19 cellular contexts compared by ENCODE assay signal in the genomic region with DNA sequence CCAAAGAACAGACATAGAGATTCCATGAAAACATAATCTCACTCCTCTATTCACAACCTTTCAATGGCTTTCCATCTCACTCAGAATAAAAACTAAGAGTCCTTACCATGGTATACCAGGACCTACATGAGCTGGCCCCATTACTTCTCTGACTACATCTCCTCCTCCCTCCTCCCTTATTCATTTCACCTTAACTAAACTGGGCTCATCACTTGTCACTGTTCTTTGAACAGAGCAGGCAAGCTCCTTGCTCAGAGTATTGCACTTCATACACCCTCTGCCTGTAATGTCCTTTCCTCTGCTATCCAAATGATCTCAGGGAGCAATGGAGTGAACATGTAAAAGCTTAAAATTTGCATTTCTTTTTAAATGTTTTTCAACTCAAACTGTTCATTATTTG.
DNase-seq lines count a peak whose midpoint lies in the region; TF ChIP-seq lines count a peak whose summit lies in the region.
"Had no signal": no experiment of that assay in that cellular context is flagged by ENCODE, and none has a peak within 500 bp of the region (broad histone marks: within the 10 kb centered on the region; RNA-seq: fewer than 3 reads in every experiment).

No MANE protein-coding gene starts in this region.

- H3K36me3 ChIP-seq in transverse colon: no peaks in the 10 kb centered on the region

- intact Hi-C loops in activated T-helper 2 cell treated with anti-CD3 and anti-CD28 coated beads, Interferon-gamma antibody, Interleukin-2, Interleukin-4, amounts not matched to agents 10 μg/mL and 5 μg/mL and 100 μg/mL, durations not matched to agents 14 hours and 24 hours and 36 hours (cut with micrococcal nuclease): no loop called here
- intact Hi-C loops in transverse colon (cut with DNase I; ENCODE audit: low total_unique reads): no loop called here

- H3K27me3 Mint-ChIP-seq in activated T-cell treated with anti-CD3 and anti-CD28 coated beads, Interleukin-2, amount 50 U/mL, for 24 hours: no peaks in the 10 kb centered on the region
- no peaks in the 10 kb centered on the region for H3K27me3 Mint-ChIP-seq in activated T-helper 2 cell treated with anti-CD3 and anti-CD28 coated beads, Interferon-gamma antibody, Interleukin-2, Interleukin-4, amounts not matched to agents 10 μg/mL and 5 μg/mL and 100 μg/mL, durations not matched to agents 14 hours and 24 hours and 36 hours (ENCODE audit: low read depth)
- H3K27me3 Mint-ChIP-seq in HFFc6 (ENCODE audit: insufficient read depth): peaks cover 8% of the 10 kb centered on the region

- TF ChIP-seq CTCF in GM12865 (IDR thresholded peaks at IDR 0.05; ENCODE audit: insufficient read depth, low read depth, low read length, missing control alignments) (no peak), transverse colon (IDR thresholded peaks at IDR 0.05) (no peak), HFFc6 (IDR thresholded peaks at IDR 0.05) (no peak)

- H3K4me3 Mint-ChIP-seq in activated T-cell treated with anti-CD3 and anti-CD28 coated beads, Interleukin-2, amount 50 U/mL, for 24 hours: peak overlapping the region; percentile 65
- no peak overlapping the region for H3K4me3 Mint-ChIP-seq in activated T-helper 2 cell treated with anti-CD3 and anti-CD28 coated beads, Interferon-gamma antibody, Interleukin-2, Interleukin-4, amounts not matched to agents 10 μg/mL and 5 μg/mL and 100 μg/mL, durations not matched to agents 14 hours and 24 hours and 36 hours (ENCODE audit: low read depth)
- no peak overlapping the region for H3K4me3 Mint-ChIP-seq in HFFc6

- no peaks in the 10 kb centered on the region for H3K4me1 ChIP-seq in transverse colon

- no peaks in the 10 kb centered on the region for H3K9me3 ChIP-seq in transverse colon

- in situ Hi-C loops in transverse colon (cut with MboI; ENCODE audit: low pct_ligation_motif_present in 1 of 4, low pct_unique_long_range_greater_than_20kb in 1 of 4, low sequenced_read_pairs in 3 of 4): no loop called here

- H3K27me3 ChIP-seq in transverse colon: no peaks in the 10 kb centered on the region

- peaks cover 18% of the 10 kb centered on the region for H3K9me3 Mint-ChIP-seq in activated T-cell treated with anti-CD3 and anti-CD28 coated beads, Interleukin-2, amount 50 U/mL, for 24 hours
- peaks cover 11% of the 10 kb centered on the region for H3K9me3 Mint-ChIP-seq in activated T-helper 2 cell treated with anti-CD3 and anti-CD28 coated beads, Interferon-gamma antibody, Interleukin-2, Interleukin-4, amounts not matched to agents 10 μg/mL and 5 μg/mL and 100 μg/mL, durations not matched to agents 14 hours and 24 hours and 36 hours
- no peaks in the 10 kb centered on the region for H3K9me3 Mint-ChIP-seq in HFFc6

- H3K27ac ChIP-seq in transverse colon: no peak overlapping the region
- H3K27ac ChIP-seq: PC-9, RWPE1 had no signal

- H3K4me1 Mint-ChIP-seq in activated T-cell treated with anti-CD3 and anti-CD28 coated beads, Interleukin-2, amount 50 U/mL, for 24 hours (ENCODE audit: low read depth): peaks cover 77% of the 10 kb centered on the region
- peaks cover 53% of the 10 kb centered on the region for H3K4me1 Mint-ChIP-seq in activated T-helper 2 cell treated with anti-CD3 and anti-CD28 coated beads, Interferon-gamma antibody, Interleukin-2, Interleukin-4, amounts not matched to agents 10 μg/mL and 5 μg/mL and 100 μg/mL, durations not matched to agents 14 hours and 24 hours and 36 hours (ENCODE audit: low read depth)
- no peaks in the 10 kb centered on the region for H3K4me1 Mint-ChIP-seq in HFFc6 (ENCODE audit: low read depth)

- H3K36me3 Mint-ChIP-seq in activated T-cell treated with anti-CD3 and anti-CD28 coated beads, Interleukin-2, amount 50 U/mL, for 24 hours (ENCODE audit: low read depth): peaks cover 81% of the 10 kb centered on the region
- H3K36me3 Mint-ChIP-seq in activated T-helper 2 cell treated with anti-CD3 and anti-CD28 coated beads, Interferon-gamma antibody, Interleukin-2, Interleukin-4, amounts not matched to agents 10 μg/mL and 5 μg/mL and 100 μg/mL, durations not matched to agents 14 hours and 24 hours and 36 hours (ENCODE audit: low read depth): peaks cover 16% of the 10 kb centered on the region
- no peaks in the 10 kb centered on the region for H3K36me3 Mint-ChIP-seq in HFFc6 (ENCODE audit: low read depth)

- TF ChIP-seq POLR2A in GM19099 (IDR thresholded peaks at IDR 0.05; ENCODE audit: extremely low read depth, insufficient read length, low read depth) (peak; percentile 22), transverse colon (IDR thresholded peaks at IDR 0.05) (no peak)

- no peak for DNase-seq in activated T-cell treated with anti-CD3 and anti-CD28 coated beads, Interleukin-2, amount 50 U/mL, for 24 hours
- DNase-seq in activated T-cell treated with anti-CD3 and anti-CD28 coated beads, Interleukin-2, amount 50 U/mL, for 48 hours: no peak
- no peak for DNase-seq in GM12865 (ENCODE audit: low read depth)
- DNase-seq in activated T-helper 2 cell treated with anti-CD3 and anti-CD28 coated beads, Interferon-gamma antibody, Interleukin-2, Interleukin-4, amounts not matched to agents 10 μg/mL and 5 μg/mL and 100 μg/mL, durations not matched to agents 14 hours and 24 hours and 36 hours (ENCODE audit: low spot score): no peak
- DNase-seq in transverse colon: no peak
- DNase-seq in HFFc6: no peak
- no peak for DNase-seq in activated CD4-positive, CD25-positive, alpha-beta regulatory T cell (lab: John Stamatoyannopoulos, UW)
- DNase-seq: ACHN, C1 segment of cervical spinal cord, GOT3, MM.1S, NCI-H1092, NCI-H1436 treated with DMSO at 0.1 percent for 48 hours, NCI-H2029, NCI-H345, NCI-H524 treated with DMSO at 0.1 percent for 48 hours, PC-9 had no signal

- H3K4me3 ChIP-seq in GM12865 (ENCODE audit: low read depth, low read length): peak overlapping the region; percentile 59
- H3K4me3 ChIP-seq in transverse colon: no peak overlapping the region
- H3K4me3 ChIP-seq: PC-9 had no signal

- TF ChIP-seq EP300 in transverse colon (IDR thresholded peaks at IDR 0.05; ENCODE audit: low read depth): no peak

- H3K27ac Mint-ChIP-seq in activated T-cell treated with anti-CD3 and anti-CD28 coated beads, Interleukin-2, amount 50 U/mL, for 24 hours: peak overlapping the region; percentile 97
- peak overlapping the region; percentile 54 for H3K27ac Mint-ChIP-seq in activated T-helper 2 cell treated with anti-CD3 and anti-CD28 coated beads, Interferon-gamma antibody, Interleukin-2, Interleukin-4, amounts not matched to agents 10 μg/mL and 5 μg/mL and 100 μg/mL, durations not matched to agents 14 hours and 24 hours and 36 hours
- no peak overlapping the region for H3K27ac Mint-ChIP-seq in HFFc6
